8 cellular contexts compared by ENCODE assay signal in the genomic region with DNA sequence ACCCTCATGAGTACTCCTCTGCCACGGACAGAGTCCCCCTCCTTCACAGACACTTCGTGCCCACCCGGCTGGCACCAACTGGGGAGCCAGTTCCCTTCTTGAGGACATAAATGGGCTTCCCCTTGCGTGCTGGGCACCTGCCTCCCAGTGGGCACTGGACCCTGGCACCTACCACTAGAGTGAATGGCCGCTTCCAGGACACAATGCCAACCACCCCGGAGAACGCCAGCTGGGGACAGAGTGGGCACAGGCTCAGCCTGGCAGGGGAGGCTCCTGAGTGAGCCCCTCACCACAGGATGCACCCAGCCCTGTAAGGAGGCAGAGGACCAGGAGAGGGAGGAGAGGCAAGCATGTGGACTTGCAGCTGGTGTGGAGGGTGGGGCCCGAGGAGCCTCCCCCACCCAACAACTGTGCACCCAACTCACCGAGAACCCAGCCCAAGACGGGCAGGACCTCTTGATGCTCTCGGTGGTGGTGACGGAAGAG. TPM values are rescaled to one million over a fixed set of nuclear protein-coding genes. Genes with fewer than 3 reads are reported as not detected.
A peak's percentile ranks its signal among the peaks of the same experiment; 100 is the strongest.
DNase-seq lines count a peak whose midpoint lies in the region; ATAC-seq and TF ChIP-seq lines count a peak whose summit lies in the region.

No MANE protein-coding gene starts in this region.

- peaks cover 37% of the 10 kb centered on the region for H3K4me1 Mint-ChIP-seq in activated naive CD4-positive, alpha-beta T cell treated with anti-CD3 and anti-CD28 coated beads, Interleukin-2, amount 50 U/mL, for 24 hours

- in situ Hi-C loops in astrocyte of the spinal cord (cut with HindIII; ENCODE audit: low sequenced_read_pairs): no loop called here

- H3K27ac ChIP-seq in lung (ENCODE audit: low read depth in 1 of 2, low read length in 1 of 2): peak overlapping the region in 1 of 2 donors; percentile 0
- H3K27ac ChIP-seq in urinary bladder (ENCODE audit: low read depth): no peak overlapping the region

- H3K9me3 Mint-ChIP-seq in activated naive CD4-positive, alpha-beta T cell treated with anti-CD3 and anti-CD28 coated beads, Interleukin-2, amount 50 U/mL, for 24 hours: no peaks in the 10 kb centered on the region

- no peak for DNase-seq in activated naive CD4-positive, alpha-beta T cell treated with Interleukin-2 at 50 U/mL for 16 hours
- DNase-seq in astrocyte of the spinal cord (ENCODE audit: low read depth, low spot score) (no peak), lung (ENCODE audit: low spot score) (no peak), GM20000 (ENCODE audit: low spot score) (no peak)

- WGBS in lung, 2 donors: 43 to 51% methylated on average over 12 of the region's 12 CpGs
- 33% methylated on average over 12 of the region's 12 CpGs for WGBS in urinary bladder

- H3K4me3 Mint-ChIP-seq in activated naive CD4-positive, alpha-beta T cell treated with anti-CD3 and anti-CD28 coated beads, Interleukin-2, amount 50 U/mL, for 24 hours: peak overlapping the region; percentile 90

- H3K27ac Mint-ChIP-seq in activated naive CD4-positive, alpha-beta T cell treated with anti-CD3 and anti-CD28 coated beads, Interleukin-2, amount 50 U/mL, for 24 hours: peak overlapping the region; percentile 70

- H3K36me3 Mint-ChIP-seq in activated naive CD4-positive, alpha-beta T cell treated with anti-CD3 and anti-CD28 coated beads, Interleukin-2, amount 50 U/mL, for 24 hours: peaks cover 11% of the 10 kb centered on the region

- H3K4me1 ChIP-seq in lung (ENCODE audit: control insufficient read depth in 2 of 2, insufficient read depth in 2 of 2, low read length in 2 of 2) (peaks cover 4 to 11% of the 10 kb centered on the region in 2 donors), urinary bladder (ENCODE audit: insufficient read depth) (no peaks in the 10 kb centered on the region)

- no peaks in the 10 kb centered on the region for H3K27me3 Mint-ChIP-seq in activated naive CD4-positive, alpha-beta T cell treated with anti-CD3 and anti-CD28 coated beads, Interleukin-2, amount 50 U/mL, for 24 hours

- H3K9me3 ChIP-seq in lung (ENCODE audit: control insufficient read depth in 2 of 2, insufficient read depth in 1 of 2, low read length in 1 of 2): no peaks in the 10 kb centered on the region

- no peak for TF ChIP-seq CTCF in astrocyte of the spinal cord (IDR thresholded peaks at IDR 0.05; ENCODE audit: low read depth, low read length)
- no peak for TF ChIP-seq CTCF in lung (IDR thresholded peaks at IDR 0.05; ENCODE audit: control extremely low read depth, extremely low read depth)
- TF ChIP-seq CTCF in GM20000 (IDR thresholded peaks at IDR 0.05; ENCODE audit: extremely low read depth, missing control alignments): no peak

- H3K4me3 ChIP-seq in astrocyte of the spinal cord (ENCODE audit: low read depth, low read length) (peak overlapping the region; percentile 73), lung (peak overlapping the region; percentile 60), urinary bladder (ENCODE audit: low read depth, low read length) (peak overlapping the region; percentile 75)

- no peaks in the 10 kb centered on the region for H3K27me3 ChIP-seq in lung (ENCODE audit: control insufficient read depth, insufficient read depth)

- ATAC-seq in lung (ENCODE audit: insufficient read depth, low FRiP score) (no peak), GM18909 (IDR thresholded peaks at IDR 0.05; ENCODE audit: poor library complexity, unreplicated experiment) (no peak), HG03175 (IDR thresholded peaks at IDR 0.05; ENCODE audit: unreplicated experiment) (no peak)

- H3K36me3 ChIP-seq in lung (ENCODE audit: control insufficient read depth in 2 of 2, insufficient read depth in 2 of 2, low read length in 2 of 2) (peaks cover 0 to 12% of the 10 kb centered on the region in 2 donors), urinary bladder (ENCODE audit: insufficient read depth) (peaks cover 2% of the 10 kb centered on the region)

RNA-seq across cellular contexts. Expression of a gene that starts 1.0 kb away (rescaled TPM):
- 10 to 100 TPM in 1 of 2 donors, 1 to 10 TPM in 1; 9.0 to 28.7 TPM for total RNA-seq in lung
- polyA plus RNA-seq in lung: 10 to 100 TPM in 1 of 2 donors, 1 to 10 TPM in 1; 8.4 to 16.8 TPM
- total RNA-seq in urinary bladder: 2.6 TPM
- polyA plus RNA-seq in urinary bladder: 37.8 TPM

RNA-seq across cellular contexts. Expression of a gene that starts 7.9 kb away (rescaled TPM):
- total RNA-seq in lung: 10 to 100 TPM; 29.9 to 84.6 TPM
- 10 to 100 TPM; 55.0 to 90.3 TPM for polyA plus RNA-seq in lung
- 13.1 TPM for total RNA-seq in urinary bladder
- polyA plus RNA-seq in urinary bladder: 74.9 TPM

RNA-seq across cellular contexts. Expression of a gene that starts 19.0 kb away (rescaled TPM):
- total RNA-seq in lung (10 to 100 TPM; 55.5 to 56.5 TPM), urinary bladder (29.7 TPM)
- polyA plus RNA-seq in lung (10 to 100 TPM; 41.1 to 53.0 TPM), urinary bladder (42.3 TPM)

RNA-seq across cellular contexts. Expression of a gene that starts 23.0 kb away (rescaled TPM):
- total RNA-seq in lung (1 to 10 TPM; 2.2 to 4.7 TPM), urinary bladder (3.0 TPM)
- polyA plus RNA-seq in lung (1 to 10 TPM; 1.0 to 2.3 TPM), urinary bladder (3.2 TPM)

RNA-seq across cellular contexts. Expression of a gene that starts 45.8 kb away (rescaled TPM):
- total RNA-seq in lung: 10 to 100 TPM; 25.6 to 46.7 TPM
- 10 to 100 TPM; 69.9 to 72.1 TPM for polyA plus RNA-seq in lung
- 13.6 TPM for total RNA-seq in urinary bladder
- polyA plus RNA-seq in urinary bladder: 40.2 TPM
